In genomic region chr6:29478740-29479139, GRCh38 we compare ENCODE assay signal across 1 cellular context.
TF ChIP-seq lines count a peak whose summit lies in the region.

No MANE protein-coding gene starts in this region.

TF ChIP-seq in HepG2, 621 proteins besides CTCF, POLR2A, EP300 and RAD21:
- TF ChIP-seq ZNF687 (CRISPR knock-in tag; IDR thresholded peaks at IDR 0.05) (no peak), CEBPG (CRISPR knock-in tag; IDR thresholded peaks at IDR 0.05) (peak; percentile 55; the same call in 1 of the 2 replicates), CEBPB (IDR thresholded peaks at IDR 0.05; ENCODE audit: borderline replicate concordance, low read depth, low read length) (peak; percentile 93)
